34 cellular contexts compared by ENCODE assay signal in the genomic region with DNA sequence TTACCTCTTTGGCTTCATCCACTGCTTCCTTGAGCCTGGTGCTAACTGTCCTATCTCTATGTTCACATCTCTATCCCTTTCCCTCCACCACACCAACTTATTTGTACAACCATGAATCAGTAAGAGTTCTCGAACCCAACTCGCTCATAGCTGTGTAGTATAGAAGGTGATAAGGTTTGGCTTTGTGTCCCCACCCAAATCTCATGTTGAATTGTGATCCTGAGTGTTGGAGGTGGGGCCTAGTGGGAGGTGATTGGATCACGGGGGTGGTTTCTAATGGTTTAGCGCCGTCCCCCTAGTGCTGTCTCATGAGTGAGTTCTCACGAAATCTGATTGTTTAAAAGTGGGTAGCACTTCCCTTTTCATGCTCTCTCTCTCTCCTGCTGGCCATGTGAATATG.
"Had no signal": no experiment of that assay in that cellular context is flagged by ENCODE, and none has a peak within 500 bp of the region (broad histone marks: within the 10 kb centered on the region; RNA-seq: fewer than 3 reads in every experiment).

No MANE protein-coding gene starts in this region.

- H3K27me3 ChIP-seq: adrenal gland, body of pancreas, brain microvascular endothelial cell, breast epithelium had no signal

- DNase-seq: activated B cell treated with CpG ODN at 0.5 μM for 24 hours; activated CD4-positive, alpha-beta memory T cell treated with anti-CD3 and anti-CD28 coated beads for 36 hours; activated CD4-positive, alpha-beta T cell treated with anti-CD3 and anti-CD28 coated beads for 4 hours; activated CD4-positive, alpha-beta T cell treated with anti-CD3 and anti-CD28 coated beads, Interleukin-2, amount 10 ng/mL, durations not matched to agents 24 days and 14 days; activated CD4-positive, alpha-beta T cell treated with anti-CD3 and anti-CD28 coated beads, Interleukin-2, amount 50 U/mL, for 1 hour; activated CD4-positive, alpha-beta T cell treated with anti-CD3 and anti-CD28 coated beads, Interleukin-2, amount 50 U/mL, for 4 hours; activated CD4-positive, CD25-positive, alpha-beta regulatory T cell treated with anti-CD3 and anti-CD28 coated beads, Interleukin-2, amount 50 U/mL, for 72 hours; activated CD8-positive, alpha-beta memory T cell treated with anti-CD3 and anti-CD28 coated beads, Interleukin-2, amount 50 U/mL, for 4 hours; activated CD8-positive, alpha-beta T cell treated with anti-CD3 and anti-CD28 coated beads for 36 hours; activated effector memory CD4-positive, alpha-beta T cell treated with anti-CD3 and anti-CD28 coated beads, Interleukin-2, amount 50 U/mL, for 16 hours; activated gamma-delta T cell treated with Interleukin-2 at 50 U/mL for 16 hours; activated naive CD4-positive, alpha-beta T cell; activated naive CD4-positive, alpha-beta T cell treated with anti-CD3 and anti-CD28 coated beads for 36 hours; activated naive CD4-positive, alpha-beta T cell treated with anti-CD3 and anti-CD28 coated beads, Interleukin-2, amount 50 U/mL, for 16 hours; activated naive CD8-positive, alpha-beta T cell treated with anti-CD3 and anti-CD28 coated beads for 36 hours; activated T-cell treated with anti-CD3 and anti-CD28 coated beads for 4 hours; activated T-cell treated with anti-CD3 and anti-CD28 coated beads, Interleukin-2, amount 50 U/mL, for 1 hour; activated T-cell treated with anti-CD3 and anti-CD28 coated beads, Interleukin-2, amount 50 U/mL, for 4 hours; activated T-cell treated with anti-CD3 and anti-CD28 coated beads, Interleukin-2, amount 50 U/mL, for 72 hours; adrenal gland; amniotic stem cell; aorta; body of pancreas; brain microvascular endothelial cell; central memory CD4-positive, alpha-beta T cell; T-helper 2 cell; T-helper 9 cell had no signal

- H3K27me3 Mint-ChIP-seq: activated B cell treated with CpG ODN at 0.5 μM for 24 hours; activated CD4-positive, alpha-beta memory T cell treated with anti-CD3 and anti-CD28 coated beads for 36 hours; activated CD4-positive, alpha-beta T cell treated with anti-CD3 and anti-CD28 coated beads, Interleukin-2, amount 10 ng/mL, durations not matched to agents 24 days and 14 days; activated CD8-positive, alpha-beta T cell treated with anti-CD3 and anti-CD28 coated beads for 36 hours; activated naive CD8-positive, alpha-beta T cell treated with anti-CD3 and anti-CD28 coated beads for 36 hours; activated T-helper 17 cell treated with anti-CD3 and anti-CD28 coated beads, Interleukin-2, amount 50 U/mL, for 72 hours had no signal

- H3K4me1 ChIP-seq: adrenal gland, breast epithelium had no signal

- H3K36me3 Mint-ChIP-seq: activated CD4-positive, alpha-beta memory T cell treated with anti-CD3 and anti-CD28 coated beads for 36 hours; activated naive CD8-positive, alpha-beta T cell treated with anti-CD3 and anti-CD28 coated beads for 36 hours had no signal

- H3K36me3 ChIP-seq: adrenal gland, brain microvascular endothelial cell, breast epithelium had no signal

- H3K9me3 ChIP-seq: adrenal gland, body of pancreas, breast epithelium had no signal

- H3K27ac ChIP-seq: adrenal gland, body of pancreas, brain microvascular endothelial cell, breast epithelium, VCaP had no signal

- H3K27ac Mint-ChIP-seq: activated B cell treated with CpG ODN at 0.5 μM for 24 hours; activated CD4-positive, alpha-beta memory T cell treated with anti-CD3 and anti-CD28 coated beads for 36 hours; activated CD4-positive, alpha-beta T cell treated with anti-CD3 and anti-CD28 coated beads, Interleukin-2, amount 10 ng/mL, durations not matched to agents 24 days and 14 days; activated CD8-positive, alpha-beta T cell treated with anti-CD3 and anti-CD28 coated beads for 36 hours; activated naive CD4-positive, alpha-beta T cell treated with anti-CD3 and anti-CD28 coated beads for 36 hours; activated naive CD4-positive, alpha-beta T cell treated with anti-CD3 and anti-CD28 coated beads, Interleukin-2, amount 50 U/mL, for 72 hours; activated naive CD8-positive, alpha-beta T cell treated with anti-CD3 and anti-CD28 coated beads for 36 hours; activated T-cell treated with anti-CD3 and anti-CD28 coated beads, Interleukin-2, amount 50 U/mL, for 72 hours; activated T-helper 1 cell treated with anti-CD3 and anti-CD28 coated beads, Interleukin-12 subunit alpha, Interleukin-12 subunit beta, Interleukin-2, Interleukin-4 antibody, amounts not matched to agents 30 ng/mL and 10 ng/mL and 1 ng/mL, durations not matched to agents 14 hours and 24 hours and 36 hours; activated T-helper 17 cell treated with anti-CD3 and anti-CD28 coated beads, Interleukin-2, amount 50 U/mL, for 72 hours; T-helper 1 cell treated with Interleukin-12 subunit alpha and Interleukin-12 subunit beta and Interleukin-4 antibody, amounts not matched to agents 30 μg/mL and 1 μg/mL, for 36 hours; T-helper 2 cell treated with Interferon-gamma antibody and Interleukin-4, amounts not matched to agents 5 μg/mL and 100 μg/mL, for 36 hours had no signal

- H3K4me3 ChIP-seq: adrenal gland, body of pancreas, breast epithelium had no signal

- H3K4me3 Mint-ChIP-seq: activated B cell treated with CpG ODN at 0.5 μM for 24 hours; activated CD4-positive, alpha-beta memory T cell treated with anti-CD3 and anti-CD28 coated beads for 36 hours; activated CD4-positive, alpha-beta T cell treated with anti-CD3 and anti-CD28 coated beads, Interleukin-2, amount 10 ng/mL, durations not matched to agents 24 days and 14 days; activated CD8-positive, alpha-beta T cell treated with anti-CD3 and anti-CD28 coated beads for 36 hours; activated naive CD4-positive, alpha-beta T cell treated with anti-CD3 and anti-CD28 coated beads for 36 hours; activated naive CD8-positive, alpha-beta T cell treated with anti-CD3 and anti-CD28 coated beads for 36 hours; activated T-cell treated with anti-CD3 and anti-CD28 coated beads, Interleukin-2, amount 50 U/mL, for 4 hours; activated T-cell treated with anti-CD3 and anti-CD28 coated beads, Interleukin-2, amount 50 U/mL, for 72 hours; activated T-helper 1 cell treated with anti-CD3 and anti-CD28 coated beads, Interleukin-12 subunit alpha, Interleukin-12 subunit beta, Interleukin-2, Interleukin-4 antibody, amounts not matched to agents 30 ng/mL and 10 ng/mL and 1 ng/mL, durations not matched to agents 14 hours and 24 hours and 36 hours; activated T-helper 17 cell treated with anti-CD3 and anti-CD28 coated beads, Interleukin-2, amount 50 U/mL, for 72 hours; T-helper 1 cell treated with Interleukin-12 subunit alpha and Interleukin-12 subunit beta and Interleukin-4 antibody, amounts not matched to agents 30 μg/mL and 1 μg/mL, for 36 hours; T-helper 2 cell treated with Interferon-gamma antibody and Interleukin-4, amounts not matched to agents 5 μg/mL and 100 μg/mL, for 36 hours had no signal

- H3K4me1 Mint-ChIP-seq: activated B cell treated with CpG ODN at 0.5 μM for 24 hours; activated CD4-positive, alpha-beta T cell treated with anti-CD3 and anti-CD28 coated beads, Interleukin-2, amount 10 ng/mL, durations not matched to agents 24 days and 14 days; activated naive CD8-positive, alpha-beta T cell treated with anti-CD3 and anti-CD28 coated beads for 36 hours; activated T-helper 17 cell treated with anti-CD3 and anti-CD28 coated beads, Interleukin-2, amount 50 U/mL, for 72 hours had no signal
